9 cellular contexts compared by ENCODE assay signal in genomic region chr7:21767300-21767900, GRCh38.
DNase-seq lines count a peak whose midpoint lies in the region; ATAC-seq lines count a peak whose summit lies in the region.
"Had no signal": no experiment of that assay in that cellular context is flagged by ENCODE, and none has a peak within 500 bp of the region (broad histone marks: within the 10 kb centered on the region; RNA-seq: fewer than 3 reads in every experiment).

No MANE protein-coding gene starts in this region.

- DNase-seq in COLO668 (lab: John Stamatoyannopoulos, UW; ENCODE audit: unreplicated experiment) (peak; percentile 82), NCI-H2227 (lab: John Stamatoyannopoulos, UW; ENCODE audit: unreplicated experiment) (peak; percentile 83), foreskin melanocyte (peak; percentile 14), pons (ENCODE audit: low spot score) (peak; percentile 80)
- peak; percentile 43 for DNase-seq in activated CD4-positive, alpha-beta T cell treated with anti-CD3 and anti-CD28 coated beads, Interleukin-2, amount 10 ng/mL, durations not matched to agents 7 days and 5 days
- DNase-seq: natural killer cell had no signal

- no peaks in the 10 kb centered on the region for H3K36me3 Mint-ChIP-seq in activated CD4-positive, alpha-beta T cell treated with anti-CD3 and anti-CD28 coated beads, Interleukin-2, amount 10 ng/mL, durations not matched to agents 7 days and 5 days (ENCODE audit: low read depth)
- H3K36me3 Mint-ChIP-seq: natural killer cell had no signal

- H3K4me1 Mint-ChIP-seq in activated CD4-positive, alpha-beta T cell treated with anti-CD3 and anti-CD28 coated beads, Interleukin-2, amount 10 ng/mL, durations not matched to agents 7 days and 5 days = peaks cover 7% of the 10 kb centered on the region

- no peaks in the 10 kb centered on the region for H3K9me3 Mint-ChIP-seq in activated CD4-positive, alpha-beta T cell treated with anti-CD3 and anti-CD28 coated beads, Interleukin-2, amount 10 ng/mL, durations not matched to agents 7 days and 5 days
- H3K9me3 Mint-ChIP-seq: natural killer cell had no signal

- peak; percentile 73 for ATAC-seq in GM18907 (IDR thresholded peaks at IDR 0.05; ENCODE audit: unreplicated experiment)
- ATAC-seq in HG03342 (IDR thresholded peaks at IDR 0.05; ENCODE audit: unreplicated experiment) = peak; percentile 86
- ATAC-seq in GM19463 (IDR thresholded peaks at IDR 0.05; ENCODE audit: unreplicated experiment) = no peak

- CTCF ChIA-PET in activated CD4-positive, alpha-beta T cell treated with anti-CD3 and anti-CD28 coated beads, Interleukin-2, amount 10 ng/mL, durations not matched to agents 7 days and 5 days (lab: Charles Lee) = interaction anchor here (1.7 kb wide), 1 partner anchor 514 kb away, joined by 3 read pairs; no protein-coding TSS in a partner anchor

- H3K27me3 Mint-ChIP-seq in activated CD4-positive, alpha-beta T cell treated with anti-CD3 and anti-CD28 coated beads, Interleukin-2, amount 10 ng/mL, durations not matched to agents 7 days and 5 days = peaks cover 8% of the 10 kb centered on the region

- POLR2A ChIA-PET in activated CD4-positive, alpha-beta T cell treated with anti-CD3 and anti-CD28 coated beads, Interleukin-2, amount 10 ng/mL, durations not matched to agents 7 days and 5 days (lab: Charles Lee) = no interaction called here

- no peak overlapping the region for H3K27ac Mint-ChIP-seq in activated CD4-positive, alpha-beta T cell treated with anti-CD3 and anti-CD28 coated beads, Interleukin-2, amount 10 ng/mL, durations not matched to agents 7 days and 5 days
- H3K27ac Mint-ChIP-seq: natural killer cell had no signal

- no peak overlapping the region for H3K4me3 Mint-ChIP-seq in activated CD4-positive, alpha-beta T cell treated with anti-CD3 and anti-CD28 coated beads, Interleukin-2, amount 10 ng/mL, durations not matched to agents 7 days and 5 days
- H3K4me3 Mint-ChIP-seq: natural killer cell had no signal

Comparison
In these comparisons a context has a peak if more than half of its experiments do, and no peak if none do; other contexts are left out.
1. DNase-seq: peak in every context shown above with its lines; median percentile 83 in NCI-H2227; 82 in COLO668; 80 in pons; 43 in activated CD4-positive, alpha-beta T cell treated with anti-CD3 and anti-CD28 coated beads, Interleukin-2, amount 10 ng/mL, durations not matched to agents 7 days and 5 days; 14 in foreskin melanocyte.